In genomic region chr12:85874064-85874463, GRCh38 we compare ENCODE assay signal across 9 cellular contexts. TPM values are rescaled to one million over a fixed set of nuclear protein-coding genes. Genes with fewer than 3 reads are reported as not detected.
DNase-seq lines count a peak whose midpoint lies in the region; ATAC-seq, FAIRE-seq and TF ChIP-seq lines count a peak whose summit lies in the region.
"Had no signal": no experiment of that assay in that cellular context is flagged by ENCODE, and none has a peak within 500 bp of the region (broad histone marks: within the 10 kb centered on the region; RNA-seq: fewer than 3 reads in every experiment).

Gene NTS (plus strand): TSS chr12:85874295. CDS start chr12:85874404, 109 bp downstream.

- no peaks in the 10 kb centered on the region for H3K4me1 Mint-ChIP-seq in osteocyte (ENCODE audit: unreplicated experiment)

- no peak for TF ChIP-seq POLR2A in K562 (conservative IDR thresholded peaks at IDR 0.05)

- ATAC-seq in GM21723 (IDR thresholded peaks at IDR 0.05; ENCODE audit: unreplicated experiment) (peak; percentile 74), K562 (no peak)

- intact Hi-C loops in K562 (cut with micrococcal nuclease), result loop anchor here (5.0 to 10.0 kb wide), 2 partner anchors 409 to 1002 kb away; no protein-coding TSS in a partner anchor

- H3K27ac ChIP-seq in Karpas-422 (ENCODE audit: low read length) (no peak within 1 kb of the TSS), K562 (ENCODE audit: extremely low read depth, low read depth, low read length) (no peak within 1 kb of the TSS)
- H3K27ac ChIP-seq: right lobe of liver had no signal

- no peak within 1 kb of the TSS for H3K4me3 Mint-ChIP-seq in osteocyte (ENCODE audit: unreplicated experiment)

- H3K4me3 ChIP-seq in Karpas-422 (ENCODE audit: low read length) (no peak within 1 kb of the TSS), K562 (no peak within 1 kb of the TSS)
- H3K4me3 ChIP-seq: right lobe of liver had no signal

- H3K9me1 ChIP-seq in K562 (ENCODE audit: control insufficient read depth, insufficient read depth, low read length), result no peaks in the 10 kb centered on the region

- no peaks in the 10 kb centered on the region for H3K36me3 Mint-ChIP-seq in osteocyte (ENCODE audit: unreplicated experiment)

- TF ChIP-seq EP300 in K562 (IDR thresholded peaks at IDR 0.05; ENCODE audit: low read length), result no peak

- in situ Hi-C loops in K562 (cut with MboI), result no loop called here

- H2AFZ ChIP-seq in Karpas-422 (ENCODE audit: low read length) (no peak within 1 kb of the TSS), K562 (ENCODE audit: low read depth, low read length) (no peak within 1 kb of the TSS)

- DNase-seq in ELR (ENCODE audit: low read depth) (peak; percentile 57), Karpas-422 (peak; percentile 62), K562 (ENCODE audit: extremely low read depth in 1 of 4, low spot score in 3 of 4) (no peak), osteocyte (ENCODE audit: extremely low spot score, unreplicated experiment) (no peak), GM19238 (ENCODE audit: insufficient read length, low spot score) (no peak), hippocampal formation (lab: John Stamatoyannopoulos, UW) (no peak)
- DNase-seq in activated T-cell treated with anti-CD3 and anti-CD28 coated beads, Interleukin-2, amount 50 U/mL, for 1 hour, result no peak
- DNase-seq: right lobe of liver had no signal

- CTCF ChIA-PET in K562 (lab: Yijun Ruan, JAX; ENCODE audit: low intra/inter-chr PET ratio), result no interaction called here

- H3K79me2 ChIP-seq in Karpas-422 (ENCODE audit: low read length) (no peaks in the 10 kb centered on the region), K562 (ENCODE audit: control insufficient read depth, insufficient read depth, low read length) (no peaks in the 10 kb centered on the region)

- H3K9me3 Mint-ChIP-seq in osteocyte (ENCODE audit: unreplicated experiment), result no peaks in the 10 kb centered on the region

- no peak for TF ChIP-seq RAD21 in K562 (CRISPR knock-in tag; conservative IDR thresholded peaks at IDR 0.05 in 1 of 2, IDR thresholded peaks at IDR 0.05 in 1 of 2)

- H3K4me2 ChIP-seq in Karpas-422 (ENCODE audit: low read depth, low read length, poor library complexity, severe bottlenecking), result no peak within 1 kb of the TSS
- H3K4me2 ChIP-seq in K562 (ENCODE audit: insufficient read depth, low read length), result no peak within 1 kb of the TSS

- FAIRE-seq in K562 (lab: Jason Lieb, UNC), result no peak

- no peaks in the 10 kb centered on the region for H3K4me1 ChIP-seq in Karpas-422 (ENCODE audit: low read length)
- H3K4me1 ChIP-seq in K562 (replicated peaks in 1 of 2; ENCODE audit: control insufficient read depth in 2 of 2, insufficient read depth in 2 of 2, low read length in 2 of 2), result no peaks in the 10 kb centered on the region
- H3K4me1 ChIP-seq: right lobe of liver had no signal

- H3K9me2 ChIP-seq in Karpas-422 (replicated peaks; ENCODE audit: insufficient read depth, low read length), result no peaks in the 10 kb centered on the region

- TF ChIP-seq CTCF in K562 (IDR thresholded peaks at IDR 0.05 in 2 of 3, conservative IDR thresholded peaks at IDR 0.05 in 1 of 3; ENCODE audit: insufficient read depth in 2 of 3, low read depth in 1 of 3, low read length in 3 of 3), result no peak
- no peak for TF ChIP-seq CTCF in osteocyte (IDR thresholded peaks at IDR 0.05)

- no TSS peak for BruUV-seq in K562 (replicated peaks; lab: Mats Ljungman, UMichigan)

- H3K9me3 ChIP-seq in Karpas-422 (ENCODE audit: low read length) (no peaks in the 10 kb centered on the region), K562 (replicated peaks; ENCODE audit: control insufficient read depth, insufficient read depth, low read depth, low read length) (no peaks in the 10 kb centered on the region)
- H3K9me3 ChIP-seq: right lobe of liver had no signal

- WGBS in K562 (ENCODE audit: insufficient coverage, low coverage, missing lambda C conversion rate), result 0% methylated on average over 2 of the region's 2 CpGs

- no peak within 1 kb of the TSS for H3K27ac Mint-ChIP-seq in osteocyte (ENCODE audit: unreplicated experiment)

- POLR2A ChIA-PET in K562 (lab: Yijun Ruan, JAX), result no interaction called here

- no peaks in the 10 kb centered on the region for H3K36me3 ChIP-seq in Karpas-422 (ENCODE audit: insufficient read depth, low read length)
- no peaks in the 10 kb centered on the region for H3K36me3 ChIP-seq in K562 (ENCODE audit: control insufficient read depth, insufficient read depth, low read length)
- H3K36me3 ChIP-seq: right lobe of liver had no signal

- no peaks in the 10 kb centered on the region for H3K27me3 ChIP-seq in Karpas-422 (ENCODE audit: low read length)
- H3K27me3 ChIP-seq in K562 (ENCODE audit: control insufficient read depth in 2 of 2, insufficient read depth in 2 of 2, low read length in 2 of 2), result no peaks in the 10 kb centered on the region
- H3K27me3 ChIP-seq: right lobe of liver had no signal

- H3K9ac ChIP-seq in Karpas-422 (ENCODE audit: low read length) (no peak within 1 kb of the TSS), K562 (ENCODE audit: insufficient read depth in 1 of 2, low read depth in 2 of 2, low read length in 2 of 2) (no peak within 1 kb of the TSS)

- H3K27me3 Mint-ChIP-seq in osteocyte (ENCODE audit: unreplicated experiment), result peaks cover 60% of the 10 kb centered on the region

- H4K20me1 ChIP-seq in Karpas-422 (ENCODE audit: insufficient read depth, low read depth, low read length) (no peaks in the 10 kb centered on the region), K562 (replicated peaks; ENCODE audit: control insufficient read depth, insufficient read depth, low read length) (no peaks in the 10 kb centered on the region)

TF ChIP-seq in K562, 482 proteins besides CTCF, POLR2A, EP300 and RAD21:
- peak; percentile 36; the same call in 1 of the 2 replicates for TF ChIP-seq SPI1 (IDR thresholded peaks at IDR 0.05; ENCODE audit: borderline replicate concordance, low read depth, low read length)
- TF ChIP-seq FOXK2 (conservative IDR thresholded peaks at IDR 0.05 in 1 of 2, IDR thresholded peaks at IDR 0.05 in 1 of 2; ENCODE audit: low read depth in 2 of 2), result no peak

RNA-seq across cellular contexts. Expression of gene NTS, which starts in this region (rescaled TPM):
- not detected in 2 replicates for total RNA-seq in Karpas-422 (2014; rRNA removed; shearing (Covaris generic); ENCODE audit: low replicate concordance)
- not detected in 2 replicates for total RNA-seq in K562 (2011; cell fraction: chromatin; rRNA removed; ENCODE audit: low replicate concordance)
- total RNA-seq in K562 (2011; cell fraction: nucleolus; rRNA removed), result not detected in 2 replicates
- not detected in 2 replicates for total RNA-seq in K562 (2011; cell fraction: nucleoplasm; rRNA removed)
- total RNA-seq in K562 (2014; rRNA removed) (0.32 TPM in 1 of 2 replicates, not detected in the other), K562 (2014; rRNA removed; fragmentation: Illumina TruSeq; extraction: Trizol) (0.18 TPM in 1 of 2 replicates, not detected in the other), K562 (2015; rRNA removed; fragmentation: Illumina TruSeq; extraction: Trizol) (0.11 and 0.22 TPM in 2 replicates), K562 (2021) (not detected in 2 replicates), osteocyte (not detected in 2 replicates)
- polyA plus RNA-seq in K562 (2011; rRNA removed) (3.4 and 8.0 TPM in 2 replicates), K562 (2014; fragmentation: Illumina TruSeq; extraction: Trizol) (0.09 and 0.25 TPM in 2 replicates), K562 (2014; fragmentation: Nextera tagmentation; extraction: Ambion mirVana) (under 1 TPM; 0.17 TPM), K562 (2014; rRNA removed) (0.20 TPM in 1 of 2 replicates, not detected in the other)
- polyA plus RNA-seq in K562 (2011; cell fraction: cytosol; rRNA removed), result 0.54 and 3.6 TPM in 2 replicates
- polyA plus RNA-seq in K562 (2011; cell fraction: nucleus; rRNA removed), result 0.17 and 1.6 TPM in 2 replicates
- polyA plus RNA-seq in K562 (2012), result 0.07 and 0.23 TPM in 2 replicates
- 1.2 and 4.8 TPM in 2 replicates for polyA minus RNA-seq in K562 (2011; rRNA and poly(A)+ RNA removed)
- polyA minus RNA-seq in K562 (2011; cell fraction: cytosol; rRNA and poly(A)+ RNA removed), result 0.76 and 2.2 TPM in 2 replicates
- 1.1 TPM in 1 of 2 replicates, not detected in the other for polyA minus RNA-seq in K562 (2011; cell fraction: nucleus; rRNA and poly(A)+ RNA removed)

Comparison
In these comparisons a context has a peak if more than half of its experiments do, and no peak if none do; other contexts are left out.
1. Peak in DNase-seq in Karpas-422; RNA of the gene not detected or under 1 TPM.